ENCODE assay signal across 18 cellular contexts in genomic region chr20:5973172-5973571, GRCh38. TPM values are rescaled to one million over a fixed set of nuclear protein-coding genes. Genes with fewer than 3 reads are reported as not detected.
DNase-seq lines count a peak whose midpoint lies in the region; ATAC-seq, FAIRE-seq and TF ChIP-seq lines count a peak whose summit lies in the region.
"Had no signal": no experiment of that assay in that cellular context is flagged by ENCODE, and none has a peak within 500 bp of the region (broad histone marks: within the 10 kb centered on the region; RNA-seq: fewer than 3 reads in every experiment).

No MANE protein-coding gene starts in this region.

- no peak for FAIRE-seq in H54 (lab: Jason Lieb, UNC)
- FAIRE-seq: K562 had no signal

- H3K27ac Mint-ChIP-seq in chondrocyte (ENCODE audit: unreplicated experiment), result peak overlapping the region; percentile 61
- H3K27ac Mint-ChIP-seq: activated B cell treated with CpG ODN at 0.5 μM for 24 hours, brain, mesothelial cell of epicardium had no signal

- no peak overlapping the region for H3K4me3 Mint-ChIP-seq in chondrocyte (ENCODE audit: unreplicated experiment)
- H3K4me3 Mint-ChIP-seq: activated B cell treated with CpG ODN at 0.5 μM for 24 hours, brain, immature natural killer cell, mesothelial cell of epicardium had no signal

- TF ChIP-seq POLR2A in H54 (IDR thresholded peaks at IDR 0.05; ENCODE audit: low read depth, low read length) (no peak), gastrocnemius medialis (IDR thresholded peaks at IDR 0.05) (no peak), upper lobe of left lung (IDR thresholded peaks at IDR 0.05) (no peak)

- no peaks in the 10 kb centered on the region for H3K9me3 ChIP-seq in gastrocnemius medialis
- no peaks in the 10 kb centered on the region for H3K9me3 ChIP-seq in upper lobe of left lung
- H3K9me3 ChIP-seq: Caco-2 had no signal

- no peak overlapping the region for H3K4me3 ChIP-seq in gastrocnemius medialis
- no peak overlapping the region for H3K4me3 ChIP-seq in upper lobe of left lung
- H3K4me3 ChIP-seq: K562 had no signal

- WGBS in upper lobe of left lung, 2 donors, result 79 to 90% methylated on average over 2 of the region's 2 CpGs

- no peaks in the 10 kb centered on the region for H3K4me1 ChIP-seq in gastrocnemius medialis
- no peaks in the 10 kb centered on the region for H3K4me1 ChIP-seq in upper lobe of left lung

- H3K9me3 Mint-ChIP-seq in chondrocyte (ENCODE audit: low read depth), result no peaks in the 10 kb centered on the region
- H3K9me3 Mint-ChIP-seq: activated B cell treated with CpG ODN at 0.5 μM for 24 hours, brain, immature natural killer cell, mesothelial cell of epicardium had no signal

- in situ Hi-C loops in ACHN (cut with HindIII; ENCODE audit: low pct_ligation_motif_present, low pct_unique_long_range_greater_than_20kb, low sequenced_read_pairs), result no loop called here
- in situ Hi-C loops in gastrocnemius medialis (cut with MboI; ENCODE audit: low sequenced_read_pairs in 4 of 4), result loop anchor here in 2 of 4 donors (25.0 kb wide), 2 partner anchors 114 to 411 kb away; no protein-coding TSS in a partner anchor

- peaks cover 0 to 51% of the 10 kb centered on the region in 2 donors for H3K36me3 ChIP-seq in gastrocnemius medialis
- H3K36me3 ChIP-seq in upper lobe of left lung, result peaks cover 0 to 18% (median 3%) of the 10 kb centered on the region in 4 donors

- intact Hi-C loops in gastrocnemius medialis (cut with DNase I; ENCODE audit: low total_unique reads), result no loop called here

- no peak for ATAC-seq in gastrocnemius medialis
- ATAC-seq in upper lobe of left lung (ENCODE audit: low FRiP score in 2 of 2), result no peak
- ATAC-seq: K562; stimulated activated naive CD8-positive, alpha-beta T cell treated with anti-CD3 and anti-CD28 coated beads, Interleukin-15, Interleukin-2, amounts not matched to agents 100 U/mL and 50 U/mL, for 24 hours had no signal

- no peak for TF ChIP-seq CTCF in chondrocyte (IDR thresholded peaks at IDR 0.05)
- TF ChIP-seq CTCF in gastrocnemius medialis (IDR thresholded peaks at IDR 0.05 in 4 of 5, conservative IDR thresholded peaks at IDR 0.05 in 1 of 5), result no peak
- TF ChIP-seq CTCF in upper lobe of left lung (IDR thresholded peaks at IDR 0.05), result no peak

- no peaks in the 10 kb centered on the region for H3K27me3 Mint-ChIP-seq in chondrocyte (ENCODE audit: low read depth)
- H3K27me3 Mint-ChIP-seq: activated B cell treated with CpG ODN at 0.5 μM for 24 hours, brain had no signal

- H3K27ac ChIP-seq in gastrocnemius medialis (no peak overlapping the region), upper lobe of left lung (peak overlapping the region in 2 of 4 donors; percentile 6 to 39)

- peaks cover 7% of the 10 kb centered on the region for H3K4me1 Mint-ChIP-seq in chondrocyte (ENCODE audit: low read depth)
- H3K4me1 Mint-ChIP-seq: activated B cell treated with CpG ODN at 0.5 μM for 24 hours, immature natural killer cell, mesothelial cell of epicardium had no signal

- peaks cover 1% of the 10 kb centered on the region for H3K36me3 Mint-ChIP-seq in chondrocyte (ENCODE audit: low read depth)

- H3K27me3 ChIP-seq in gastrocnemius medialis, result no peaks in the 10 kb centered on the region
- H3K27me3 ChIP-seq in upper lobe of left lung, result no peaks in the 10 kb centered on the region

- no peak for TF ChIP-seq EP300 in upper lobe of left lung (IDR thresholded peaks at IDR 0.05)

- DNase-seq in ACHN, result peak; percentile 94
- DNase-seq in LHCN-M2 (ENCODE audit: low read depth), result peak; percentile 83
- DNase-seq in chondrocyte (ENCODE audit: low spot score), result no peak
- DNase-seq in kidney tubule cell (ENCODE audit: low spot score), result peak; percentile 99
- DNase-seq in H54 (ENCODE audit: insufficient read length, low spot score), result no peak
- DNase-seq in DMS79 treated with DMSO at 0.1 percent for 48 hours (lab: John Stamatoyannopoulos, UW), result no peak
- DNase-seq in gastrocnemius medialis, result no peak
- DNase-seq in upper lobe of left lung, result no peak
- DNase-seq: activated B cell treated with CpG ODN at 0.5 μM for 24 hours; immature natural killer cell; NCI-H1092 treated with DMSO at 0.1 percent for 48 hours; NCI-H82; occipital lobe; stimulated activated naive CD8-positive, alpha-beta T cell treated with anti-CD3 and anti-CD28 coated beads, Interleukin-15, Interleukin-2, amounts not matched to agents 100 U/mL and 50 U/mL, for 24 hours had no signal

RNA-seq across cellular contexts. Expression of gene MCM8, which starts 22.7 kb away (rescaled TPM):
- total RNA-seq in LHCN-M2 (2014; rRNA removed), result 34.1 and 34.3 TPM in 2 replicates
- 5.0 TPM for polyA plus RNA-seq in LHCN-M2 (2012)
- total RNA-seq in chondrocyte, result 4.2 to 9.2 TPM (median 5.0 TPM) in 3 replicates
- total RNA-seq in gastrocnemius medialis, result 1 to 10 TPM; 2.4 to 5.9 (median 5.2) TPM
- total RNA-seq in upper lobe of left lung, result 1 to 10 TPM; 2.9 to 7.5 (median 3.9) TPM

RNA-seq across cellular contexts. Expression of gene TRMT6, which starts 22.8 kb away (rescaled TPM):
- total RNA-seq in LHCN-M2 (2014; rRNA removed) (38.9 and 40.7 TPM in 2 replicates), chondrocyte (9.3 to 11.4 TPM (median 9.7 TPM) in 3 replicates), gastrocnemius medialis (10 to 100 TPM; 16.5 to 27.5 (median 19.0) TPM), upper lobe of left lung (10 to 100 TPM in 2 of 6 donors, 1 to 10 TPM in 4; 3.9 to 14.3 (median 7.7) TPM)
- 11.0 TPM for polyA plus RNA-seq in LHCN-M2 (2012)

RNA-seq across cellular contexts. Expression of gene CRLS1, which starts 32.8 kb away (rescaled TPM):
- total RNA-seq in LHCN-M2 (2014; rRNA removed), result 33.0 and 37.8 TPM in 2 replicates
- polyA plus RNA-seq in LHCN-M2 (2012), result 31.2 TPM
- 36.9 to 46.0 TPM (median 39.7 TPM) in 3 replicates for total RNA-seq in chondrocyte
- total RNA-seq in gastrocnemius medialis, result 100 to 1,000 TPM in 1 of 4 donors, 10 to 100 TPM in 3; 40.9 to 109 (median 71.9) TPM
- total RNA-seq in upper lobe of left lung, result 10 to 100 TPM; 26.7 to 59.4 (median 42.2) TPM

Comparison
In these comparisons a context has a peak if more than half of its experiments do, and no peak if none do; other contexts are left out.
1. DNase-seq: peak in ACHN (single experiment), LHCN-M2 (single experiment) and kidney tubule cell (single experiment); none in chondrocyte (single experiment), H54 (single experiment), DMS79 treated with DMSO at 0.1 percent for 48 hours (single experiment), gastrocnemius medialis (0 of 2) and upper lobe of left lung (0 of 2).